Comparison of ENCODE assay signal across 35 cellular contexts in genomic region chr11:1805525-1805924, GRCh38. TPM values are rescaled to one million over a fixed set of nuclear protein-coding genes. Genes with fewer than 3 reads are reported as not detected.
"Had no signal": no experiment of that assay in that cellular context is flagged by ENCODE, and none has a peak within 500 bp of the region (broad histone marks: within the 10 kb centered on the region; RNA-seq: fewer than 3 reads in every experiment).

No MANE protein-coding gene starts in this region.

- H3K27ac ChIP-seq: ascending aorta, VCaP had no signal

- H3K4me1 Mint-ChIP-seq: activated B cell treated with CpG ODN at 0.5 μM for 24 hours; activated CD4-positive, alpha-beta memory T cell treated with anti-CD3 and anti-CD28 coated beads, Interleukin-2, amount 10 ng/mL, durations not matched to agents 7 days and 5 days; activated CD4-positive, alpha-beta T cell treated with anti-CD3 and anti-CD28 coated beads, Interleukin-2, amount 10 ng/mL, durations not matched to agents 7 days and 5 days; activated CD8-positive, alpha-beta memory T cell treated with anti-CD3 and anti-CD28 coated beads, Interleukin-2, amount 10 ng/mL, durations not matched to agents 7 days and 5 days; activated naive CD8-positive, alpha-beta T cell treated with anti-CD3 and anti-CD28 coated beads for 36 hours; brain had no signal

- H3K9me3 ChIP-seq: ascending aorta had no signal

- FAIRE-seq: colon, TTC549 had no signal

- ATAC-seq: activated CD8-positive, alpha-beta memory T cell treated with anti-CD3 and anti-CD28 coated beads, Interleukin-2, amount 10 ng/mL, durations not matched to agents 7 days and 5 days; activated CD8-positive, alpha-beta T cell treated with anti-CD3 and anti-CD28 coated beads, Interleukin-2, amount 10 ng/mL, durations not matched to agents 7 days and 5 days; activated naive CD4-positive, alpha-beta T cell treated with anti-CD3 and anti-CD28 coated beads, Interleukin-2, amount 50 U/mL, for 72 hours had no signal

- H3K4me3 Mint-ChIP-seq: activated B cell treated with CpG ODN at 0.5 μM for 24 hours; activated CD4-positive, alpha-beta memory T cell treated with anti-CD3 and anti-CD28 coated beads, Interleukin-2, amount 10 ng/mL, durations not matched to agents 7 days and 5 days; activated CD4-positive, alpha-beta T cell treated with anti-CD3 and anti-CD28 coated beads, Interleukin-2, amount 10 ng/mL, durations not matched to agents 7 days and 5 days; activated CD8-positive, alpha-beta memory T cell treated with anti-CD3 and anti-CD28 coated beads, Interleukin-2, amount 10 ng/mL, durations not matched to agents 7 days and 5 days; activated CD8-positive, alpha-beta T cell treated with anti-CD3 and anti-CD28 coated beads, Interleukin-2, amount 10 ng/mL, durations not matched to agents 7 days and 5 days; activated naive CD4-positive, alpha-beta T cell treated with anti-CD3 and anti-CD28 coated beads for 36 hours; activated naive CD8-positive, alpha-beta T cell treated with anti-CD3 and anti-CD28 coated beads for 36 hours; activated T-cell treated with anti-CD3 and anti-CD28 coated beads, Interleukin-2, amount 50 U/mL, for 24 hours; brain; T-helper 1 cell treated with Interleukin-12 subunit alpha and Interleukin-12 subunit beta and Interleukin-4 antibody, amounts not matched to agents 30 μg/mL and 1 μg/mL, for 36 hours; T-helper 2 cell treated with Interferon-gamma antibody and Interleukin-4, amounts not matched to agents 5 μg/mL and 100 μg/mL, for 36 hours had no signal

- H3K4me1 ChIP-seq: ascending aorta had no signal

- H3K27me3 ChIP-seq: ascending aorta had no signal

- H3K9me3 Mint-ChIP-seq: activated B cell treated with CpG ODN at 0.5 μM for 24 hours; activated CD4-positive, alpha-beta memory T cell treated with anti-CD3 and anti-CD28 coated beads, Interleukin-2, amount 10 ng/mL, durations not matched to agents 7 days and 5 days; activated CD4-positive, alpha-beta T cell treated with anti-CD3 and anti-CD28 coated beads, Interleukin-2, amount 10 ng/mL, durations not matched to agents 7 days and 5 days; activated naive CD4-positive, alpha-beta T cell treated with anti-CD3 and anti-CD28 coated beads for 36 hours; activated naive CD4-positive, alpha-beta T cell treated with anti-CD3 and anti-CD28 coated beads, Interleukin-2, amount 50 U/mL, for 72 hours; activated naive CD8-positive, alpha-beta T cell treated with anti-CD3 and anti-CD28 coated beads for 36 hours; activated T-cell treated with anti-CD3 and anti-CD28 coated beads, Interleukin-2, amount 50 U/mL, for 24 hours; activated T-helper 2 cell treated with anti-CD3 and anti-CD28 coated beads, Interferon-gamma antibody, Interleukin-2, Interleukin-4, amounts not matched to agents 10 μg/mL and 5 μg/mL and 100 μg/mL, durations not matched to agents 14 hours and 24 hours and 36 hours; T-helper 1 cell treated with Interleukin-12 subunit alpha and Interleukin-12 subunit beta and Interleukin-4 antibody, amounts not matched to agents 30 μg/mL and 1 μg/mL, for 36 hours; T-helper 2 cell treated with Interferon-gamma antibody and Interleukin-4, amounts not matched to agents 5 μg/mL and 100 μg/mL, for 36 hours had no signal

- H3K27ac Mint-ChIP-seq: activated B cell treated with CpG ODN at 0.5 μM for 24 hours; activated CD4-positive, alpha-beta memory T cell treated with anti-CD3 and anti-CD28 coated beads, Interleukin-2, amount 10 ng/mL, durations not matched to agents 7 days and 5 days; activated CD4-positive, alpha-beta T cell treated with anti-CD3 and anti-CD28 coated beads, Interleukin-2, amount 10 ng/mL, durations not matched to agents 7 days and 5 days; activated CD8-positive, alpha-beta memory T cell treated with anti-CD3 and anti-CD28 coated beads, Interleukin-2, amount 10 ng/mL, durations not matched to agents 7 days and 5 days; activated CD8-positive, alpha-beta T cell treated with anti-CD3 and anti-CD28 coated beads, Interleukin-2, amount 10 ng/mL, durations not matched to agents 7 days and 5 days; activated naive CD4-positive, alpha-beta T cell treated with anti-CD3 and anti-CD28 coated beads for 36 hours; activated naive CD4-positive, alpha-beta T cell treated with anti-CD3 and anti-CD28 coated beads, Interleukin-2, amount 50 U/mL, for 72 hours; activated naive CD8-positive, alpha-beta T cell treated with anti-CD3 and anti-CD28 coated beads for 36 hours; activated T-cell treated with anti-CD3 and anti-CD28 coated beads, Interleukin-2, amount 50 U/mL, for 24 hours; activated T-helper 2 cell treated with anti-CD3 and anti-CD28 coated beads, Interferon-gamma antibody, Interleukin-2, Interleukin-4, amounts not matched to agents 10 μg/mL and 5 μg/mL and 100 μg/mL, durations not matched to agents 14 hours and 24 hours and 36 hours; brain; T-helper 1 cell treated with Interleukin-12 subunit alpha and Interleukin-12 subunit beta and Interleukin-4 antibody, amounts not matched to agents 30 μg/mL and 1 μg/mL, for 36 hours; T-helper 2 cell treated with Interferon-gamma antibody and Interleukin-4, amounts not matched to agents 5 μg/mL and 100 μg/mL, for 36 hours had no signal

- H3K36me3 ChIP-seq: ascending aorta had no signal

- DNase-seq: activated B cell treated with CpG ODN at 0.5 μM for 24 hours; activated CD4-positive, alpha-beta memory T cell treated with anti-CD3 and anti-CD28 coated beads, Interleukin-2, amount 10 ng/mL, durations not matched to agents 7 days and 5 days; activated CD4-positive, alpha-beta T cell treated with anti-CD3 and anti-CD28 coated beads for 48 hours; activated CD4-positive, alpha-beta T cell treated with anti-CD3 and anti-CD28 coated beads, Interleukin-2, amount 10 ng/mL, durations not matched to agents 7 days and 5 days; activated CD4-positive, alpha-beta T cell treated with anti-CD3 and anti-CD28 coated beads, Interleukin-2, amount 50 U/mL, for 48 hours; activated CD4-positive, CD25-positive, alpha-beta regulatory T cell treated with anti-CD3 and anti-CD28 coated beads, Interleukin-2, amount 50 U/mL, for 72 hours; activated CD8-positive, alpha-beta memory T cell treated with anti-CD3 and anti-CD28 coated beads for 24 hours; activated CD8-positive, alpha-beta memory T cell treated with anti-CD3 and anti-CD28 coated beads, Interleukin-2, amount 10 ng/mL, durations not matched to agents 7 days and 5 days; activated CD8-positive, alpha-beta memory T cell treated with anti-CD3 and anti-CD28 coated beads, Interleukin-2, amount 50 U/mL, for 48 hours; activated CD8-positive, alpha-beta T cell treated with anti-CD3 and anti-CD28 coated beads, Interleukin-2, amount 10 ng/mL, durations not matched to agents 7 days and 5 days; activated effector memory CD4-positive, alpha-beta T cell treated with Interleukin-2 at 50 U/mL for 16 hours; activated gamma-delta T cell treated with Interleukin-2 at 50 U/mL for 16 hours; activated naive CD4-positive, alpha-beta T cell; activated naive CD4-positive, alpha-beta T cell treated with anti-CD3 and anti-CD28 coated beads for 36 hours; activated naive CD4-positive, alpha-beta T cell treated with anti-CD3 and anti-CD28 coated beads, Interleukin-2, amount 50 U/mL, for 16 hours; activated naive CD8-positive, alpha-beta T cell treated with anti-CD3 and anti-CD28 coated beads for 36 hours; activated T-cell treated with anti-CD3 and anti-CD28 coated beads, Interleukin-2, amount 50 U/mL, for 24 hours; activated T-cell treated with anti-CD3 and anti-CD28 coated beads, Interleukin-2, amount 50 U/mL, for 48 hours; amygdala; anterior cingulate cortex; central memory CD4-positive, alpha-beta T cell; T-helper 1 cell; T-helper 2 cell; T-helper 9 cell had no signal

- H3K4me3 ChIP-seq: ascending aorta had no signal

- H3K36me3 Mint-ChIP-seq: activated CD8-positive, alpha-beta memory T cell treated with anti-CD3 and anti-CD28 coated beads, Interleukin-2, amount 10 ng/mL, durations not matched to agents 7 days and 5 days; activated naive CD4-positive, alpha-beta T cell treated with anti-CD3 and anti-CD28 coated beads, Interleukin-2, amount 50 U/mL, for 72 hours; brain had no signal

RNA-seq across cellular contexts. Expression of gene SYT8, which starts 29.3 kb away (rescaled TPM):
- total RNA-seq: activated B cell treated with CpG ODN at 0.5 μM for 24 hours; activated CD4-positive, alpha-beta memory T cell treated with anti-CD3 and anti-CD28 coated beads, Interleukin-2, amount 10 ng/mL, durations not matched to agents 7 days and 5 days; activated CD4-positive, alpha-beta T cell treated with anti-CD3 and anti-CD28 coated beads, Interleukin-2, amount 10 ng/mL, durations not matched to agents 7 days and 5 days; activated CD8-positive, alpha-beta memory T cell treated with anti-CD3 and anti-CD28 coated beads, Interleukin-2, amount 10 ng/mL, durations not matched to agents 7 days and 5 days; activated CD8-positive, alpha-beta T cell treated with anti-CD3 and anti-CD28 coated beads, Interleukin-2, amount 10 ng/mL, durations not matched to agents 7 days and 5 days; activated naive CD4-positive, alpha-beta T cell treated with anti-CD3 and anti-CD28 coated beads for 36 hours; activated naive CD4-positive, alpha-beta T cell treated with anti-CD3 and anti-CD28 coated beads, Interleukin-2, amount 50 U/mL, for 72 hours; activated naive CD8-positive, alpha-beta T cell treated with anti-CD3 and anti-CD28 coated beads for 36 hours; activated T-helper 2 cell treated with anti-CD3 and anti-CD28 coated beads, Interferon-gamma antibody, Interleukin-2, Interleukin-4, amounts not matched to agents 10 μg/mL and 5 μg/mL and 100 μg/mL, durations not matched to agents 14 hours and 24 hours and 36 hours; ascending aorta; cardiac septum; cerebellum had no signal

RNA-seq across cellular contexts. Expression of gene TNNI2, which starts 33.3 kb away (rescaled TPM):
- total RNA-seq: activated CD4-positive, alpha-beta T cell treated with anti-CD3 and anti-CD28 coated beads, Interleukin-2, amount 10 ng/mL, durations not matched to agents 7 days and 5 days; activated naive CD4-positive, alpha-beta T cell treated with anti-CD3 and anti-CD28 coated beads for 36 hours; activated naive CD4-positive, alpha-beta T cell treated with anti-CD3 and anti-CD28 coated beads, Interleukin-2, amount 50 U/mL, for 72 hours; ascending aorta; cerebellum had no signal

RNA-seq across cellular contexts. Expression of gene IFITM10, which starts 55.1 kb away (rescaled TPM):
- total RNA-seq: activated B cell treated with CpG ODN at 0.5 μM for 24 hours; activated naive CD8-positive, alpha-beta T cell treated with anti-CD3 and anti-CD28 coated beads for 36 hours had no signal
